ENCODE assay signal across 1 cellular context in the genomic region with DNA sequence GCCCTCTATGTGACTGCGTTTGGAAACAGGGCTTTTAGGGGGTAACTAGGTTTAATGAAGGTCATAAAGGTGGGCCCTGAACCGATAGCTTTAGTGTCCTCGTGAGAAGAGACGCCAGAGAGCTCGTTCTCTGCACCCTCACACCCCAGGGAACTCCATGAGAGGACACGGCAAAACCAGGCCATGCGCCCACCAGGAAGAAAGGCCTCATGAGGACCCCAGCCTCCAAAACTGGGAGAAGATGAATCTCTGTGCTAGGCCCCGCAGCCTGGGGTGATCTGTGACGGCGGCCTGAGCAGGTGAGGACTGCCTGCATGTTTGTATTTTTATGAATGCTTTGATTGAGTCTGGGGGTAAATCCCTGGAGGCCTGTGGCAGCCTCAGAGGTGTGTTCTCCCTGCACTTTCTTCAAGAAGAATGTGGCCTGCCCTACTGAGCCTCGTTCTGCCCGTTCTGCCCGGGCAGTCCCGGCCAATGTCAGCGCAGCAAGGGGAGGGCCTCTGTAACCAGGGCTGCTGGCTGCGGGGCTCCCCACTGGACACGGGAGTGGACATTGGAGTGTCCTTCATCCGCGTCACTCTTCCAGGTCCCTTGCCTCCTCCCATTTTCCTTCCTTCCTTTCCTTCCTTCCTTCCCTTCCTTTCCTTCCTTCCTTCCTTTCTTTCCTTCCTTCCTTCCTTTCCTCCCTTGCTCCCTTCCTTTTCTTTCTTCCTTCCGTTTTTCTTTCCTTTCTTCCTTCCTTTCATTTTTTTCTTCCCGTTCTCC.
TF ChIP-seq lines count a peak whose summit lies in the region.

No MANE protein-coding gene starts in this region.

TF ChIP-seq in K562, 482 proteins besides CTCF, POLR2A, EP300 and RAD21 (continues in another document):
- 0 out of 2 replicates have a peak, but pooled peaks have one; percentile 30 for TF ChIP-seq HLTF (IDR thresholded peaks at IDR 0.05)
- TF ChIP-seq ZC3H11A (IDR thresholded peaks at IDR 0.05; ENCODE audit: low read depth, low read length) = no peak
- TF ChIP-seq, protein P1, sequence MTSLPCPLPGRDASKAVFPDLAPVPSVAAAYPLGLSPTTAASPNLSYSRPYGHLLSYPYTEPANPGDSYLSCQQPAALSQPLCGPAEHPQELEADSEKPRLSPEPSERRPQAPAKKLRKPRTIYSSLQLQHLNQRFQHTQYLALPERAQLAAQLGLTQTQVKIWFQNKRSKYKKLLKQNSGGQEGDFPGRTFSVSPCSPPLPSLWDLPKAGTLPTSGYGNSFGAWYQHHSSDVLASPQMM (CRISPR knock-in tag; IDR thresholded peaks at IDR 0.05) = no peak
- TF ChIP-seq, protein P2, sequence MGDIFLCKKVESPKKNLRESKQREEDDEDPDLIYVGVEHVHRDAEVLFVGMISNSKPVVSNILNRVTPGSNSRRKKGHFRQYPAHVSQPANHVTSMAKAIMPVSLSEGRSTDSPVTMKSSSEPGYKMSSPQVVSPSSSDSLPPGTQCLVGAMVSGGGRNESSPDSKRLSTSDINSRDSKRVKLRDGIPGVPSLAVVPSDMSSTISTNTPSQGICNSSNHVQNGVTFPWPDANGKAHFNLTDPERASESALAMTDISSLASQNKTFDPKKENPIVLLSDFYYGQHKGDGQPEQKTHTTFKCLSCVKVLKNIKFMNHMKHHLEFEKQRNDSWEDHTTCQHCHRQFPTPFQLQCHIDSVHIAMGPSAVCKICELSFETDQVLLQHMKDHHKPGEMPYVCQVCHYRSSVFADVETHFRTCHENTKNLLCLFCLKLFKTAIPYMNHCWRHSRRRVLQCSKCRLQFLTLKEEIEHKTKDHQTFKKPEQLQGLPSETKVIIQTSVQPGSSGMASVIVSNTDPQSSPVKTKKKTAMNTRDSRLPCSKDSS (IDR thresholded peaks at IDR 0.05; ENCODE audit: low read depth, partially characterized antibody) = peak; percentile 39
- TF ChIP-seq, protein P3, sequence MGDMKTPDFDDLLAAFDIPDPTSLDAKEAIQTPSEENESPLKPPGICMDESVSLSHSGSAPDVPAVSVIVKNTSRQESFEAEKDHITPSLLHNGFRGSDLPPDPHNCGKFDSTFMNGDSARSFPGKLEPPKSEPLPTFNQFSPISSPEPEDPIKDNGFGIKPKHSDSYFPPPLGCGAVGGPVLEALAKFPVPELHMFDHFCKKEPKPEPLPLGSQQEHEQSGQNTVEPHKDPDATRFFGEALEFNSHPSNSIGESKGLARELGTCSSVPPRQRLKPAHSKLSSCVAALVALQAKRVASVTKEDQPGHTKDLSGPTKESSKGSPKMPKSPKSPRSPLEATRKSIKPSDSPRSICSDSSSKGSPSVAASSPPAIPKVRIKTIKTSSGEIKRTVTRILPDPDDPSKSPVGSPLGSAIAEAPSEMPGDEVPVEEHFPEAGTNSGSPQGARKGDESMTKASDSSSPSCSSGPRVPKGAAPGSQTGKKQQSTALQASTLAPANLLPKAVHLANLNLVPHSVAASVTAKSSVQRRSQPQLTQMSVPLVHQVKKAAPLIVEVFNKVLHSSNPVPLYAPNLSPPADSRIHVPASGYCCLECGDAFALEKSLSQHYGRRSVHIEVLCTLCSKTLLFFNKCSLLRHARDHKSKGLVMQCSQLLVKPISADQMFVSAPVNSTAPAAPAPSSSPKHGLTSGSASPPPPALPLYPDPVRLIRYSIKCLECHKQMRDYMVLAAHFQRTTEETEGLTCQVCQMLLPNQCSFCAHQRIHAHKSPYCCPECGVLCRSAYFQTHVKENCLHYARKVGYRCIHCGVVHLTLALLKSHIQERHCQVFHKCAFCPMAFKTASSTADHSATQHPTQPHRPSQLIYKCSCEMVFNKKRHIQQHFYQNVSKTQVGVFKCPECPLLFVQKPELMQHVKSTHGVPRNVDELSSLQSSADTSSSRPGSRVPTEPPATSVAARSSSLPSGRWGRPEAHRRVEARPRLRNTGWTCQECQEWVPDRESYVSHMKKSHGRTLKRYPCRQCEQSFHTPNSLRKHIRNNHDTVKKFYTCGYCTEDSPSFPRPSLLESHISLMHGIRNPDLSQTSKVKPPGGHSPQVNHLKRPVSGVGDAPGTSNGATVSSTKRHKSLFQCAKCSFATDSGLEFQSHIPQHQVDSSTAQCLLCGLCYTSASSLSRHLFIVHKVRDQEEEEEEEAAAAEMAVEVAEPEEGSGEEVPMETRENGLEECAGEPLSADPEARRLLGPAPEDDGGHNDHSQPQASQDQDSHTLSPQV (IDR thresholded peaks at IDR 0.05) = peak; percentile 41
- TF ChIP-seq SMARCA5 (IDR thresholded peaks at IDR 0.05) = no peak
- TF ChIP-seq, protein P4, sequence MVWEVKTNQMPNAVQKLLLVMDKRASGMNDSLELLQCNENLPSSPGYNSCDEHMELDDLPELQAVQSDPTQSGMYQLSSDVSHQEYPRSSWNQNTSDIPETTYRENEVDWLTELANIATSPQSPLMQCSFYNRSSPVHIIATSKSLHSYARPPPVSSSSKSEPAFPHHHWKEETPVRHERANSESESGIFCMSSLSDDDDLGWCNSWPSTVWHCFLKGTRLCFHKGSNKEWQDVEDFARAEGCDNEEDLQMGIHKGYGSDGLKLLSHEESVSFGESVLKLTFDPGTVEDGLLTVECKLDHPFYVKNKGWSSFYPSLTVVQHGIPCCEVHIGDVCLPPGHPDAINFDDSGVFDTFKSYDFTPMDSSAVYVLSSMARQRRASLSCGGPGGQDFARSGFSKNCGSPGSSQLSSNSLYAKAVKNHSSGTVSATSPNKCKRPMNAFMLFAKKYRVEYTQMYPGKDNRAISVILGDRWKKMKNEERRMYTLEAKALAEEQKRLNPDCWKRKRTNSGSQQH (CRISPR knock-in tag; IDR thresholded peaks at IDR 0.05) = 0 out of 2 replicates have a peak, but pooled peaks have one; percentile 53
- TF ChIP-seq NCOR1 (IDR thresholded peaks at IDR 0.05) = no peak
- TF ChIP-seq, protein P5, sequence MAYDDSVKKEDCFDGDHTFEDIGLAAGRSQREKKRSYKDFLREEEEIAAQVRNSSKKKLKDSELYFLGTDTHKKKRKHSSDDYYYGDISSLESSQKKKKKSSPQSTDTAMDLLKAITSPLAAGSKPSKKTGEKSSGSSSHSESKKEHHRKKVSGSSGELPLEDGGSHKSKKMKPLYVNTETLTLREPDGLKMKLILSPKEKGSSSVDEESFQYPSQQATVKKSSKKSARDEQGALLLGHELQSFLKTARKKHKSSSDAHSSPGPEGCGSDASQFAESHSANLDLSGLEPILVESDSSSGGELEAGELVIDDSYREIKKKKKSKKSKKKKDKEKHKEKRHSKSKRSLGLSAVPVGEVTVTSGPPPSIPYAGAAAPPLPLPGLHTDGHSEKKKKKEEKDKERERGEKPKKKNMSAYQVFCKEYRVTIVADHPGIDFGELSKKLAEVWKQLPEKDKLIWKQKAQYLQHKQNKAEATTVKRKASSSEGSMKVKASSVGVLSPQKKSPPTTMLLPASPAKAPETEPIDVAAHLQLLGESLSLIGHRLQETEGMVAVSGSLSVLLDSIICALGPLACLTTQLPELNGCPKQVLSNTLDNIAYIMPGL (CRISPR knock-in tag; IDR thresholded peaks at IDR 0.05) = no peak
- TF ChIP-seq POLR2H (tag; IDR thresholded peaks at IDR 0.05; ENCODE audit: low read depth) = no peak
- TF ChIP-seq, protein P6, sequence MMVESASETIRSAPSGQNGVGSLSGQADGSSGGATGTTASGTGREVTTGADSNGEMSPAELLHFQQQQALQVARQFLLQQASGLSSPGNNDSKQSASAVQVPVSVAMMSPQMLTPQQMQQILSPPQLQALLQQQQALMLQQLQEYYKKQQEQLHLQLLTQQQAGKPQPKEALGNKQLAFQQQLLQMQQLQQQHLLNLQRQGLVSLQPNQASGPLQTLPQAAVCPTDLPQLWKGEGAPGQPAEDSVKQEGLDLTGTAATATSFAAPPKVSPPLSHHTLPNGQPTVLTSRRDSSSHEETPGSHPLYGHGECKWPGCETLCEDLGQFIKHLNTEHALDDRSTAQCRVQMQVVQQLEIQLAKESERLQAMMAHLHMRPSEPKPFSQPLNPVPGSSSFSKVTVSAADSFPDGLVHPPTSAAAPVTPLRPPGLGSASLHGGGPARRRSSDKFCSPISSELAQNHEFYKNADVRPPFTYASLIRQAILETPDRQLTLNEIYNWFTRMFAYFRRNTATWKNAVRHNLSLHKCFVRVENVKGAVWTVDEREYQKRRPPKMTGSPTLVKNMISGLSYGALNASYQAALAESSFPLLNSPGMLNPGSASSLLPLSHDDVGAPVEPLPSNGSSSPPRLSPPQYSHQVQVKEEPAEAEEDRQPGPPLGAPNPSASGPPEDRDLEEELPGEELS (CRISPR knock-in tag; IDR thresholded peaks at IDR 0.05; ENCODE audit: borderline replicate concordance) = no peak
- TF ChIP-seq DNMT1 (IDR thresholded peaks at IDR 0.05) = no peak
- no peak for TF ChIP-seq SMARCC2 (IDR thresholded peaks at IDR 0.05; ENCODE audit: low read depth)
- TF ChIP-seq HMG20B (CRISPR knock-in tag; IDR thresholded peaks at IDR 0.05) = no peak
- no peak; the same call in 1 of the 2 replicates for TF ChIP-seq PTRF (tag; IDR thresholded peaks at IDR 0.05)
- 0 out of 2 replicates have a peak, but pooled peaks have one; percentile 9 for TF ChIP-seq ZFX (CRISPR knock-in tag; IDR thresholded peaks at IDR 0.05)
- TF ChIP-seq, protein P7, sequence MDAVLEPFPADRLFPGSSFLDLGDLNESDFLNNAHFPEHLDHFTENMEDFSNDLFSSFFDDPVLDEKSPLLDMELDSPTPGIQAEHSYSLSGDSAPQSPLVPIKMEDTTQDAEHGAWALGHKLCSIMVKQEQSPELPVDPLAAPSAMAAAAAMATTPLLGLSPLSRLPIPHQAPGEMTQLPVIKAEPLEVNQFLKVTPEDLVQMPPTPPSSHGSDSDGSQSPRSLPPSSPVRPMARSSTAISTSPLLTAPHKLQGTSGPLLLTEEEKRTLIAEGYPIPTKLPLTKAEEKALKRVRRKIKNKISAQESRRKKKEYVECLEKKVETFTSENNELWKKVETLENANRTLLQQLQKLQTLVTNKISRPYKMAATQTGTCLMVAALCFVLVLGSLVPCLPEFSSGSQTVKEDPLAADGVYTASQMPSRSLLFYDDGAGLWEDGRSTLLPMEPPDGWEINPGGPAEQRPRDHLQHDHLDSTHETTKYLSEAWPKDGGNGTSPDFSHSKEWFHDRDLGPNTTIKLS (IDR thresholded peaks at IDR 0.05; ENCODE audit: borderline replicate concordance, low read depth) = no peak
- TF ChIP-seq SIRT6 (IDR thresholded peaks at IDR 0.05; ENCODE audit: low read depth, low read length) = no peak
- TF ChIP-seq ZNF445 (CRISPR knock-in tag; IDR thresholded peaks at IDR 0.05; ENCODE audit: low read depth) = no peak
- no peak for TF ChIP-seq ZNF133 (CRISPR knock-in tag; IDR thresholded peaks at IDR 0.05)
- TF ChIP-seq CREBBP (IDR thresholded peaks at IDR 0.05; ENCODE audit: low read depth, low read length) = no peak
- TF ChIP-seq, protein P8, sequence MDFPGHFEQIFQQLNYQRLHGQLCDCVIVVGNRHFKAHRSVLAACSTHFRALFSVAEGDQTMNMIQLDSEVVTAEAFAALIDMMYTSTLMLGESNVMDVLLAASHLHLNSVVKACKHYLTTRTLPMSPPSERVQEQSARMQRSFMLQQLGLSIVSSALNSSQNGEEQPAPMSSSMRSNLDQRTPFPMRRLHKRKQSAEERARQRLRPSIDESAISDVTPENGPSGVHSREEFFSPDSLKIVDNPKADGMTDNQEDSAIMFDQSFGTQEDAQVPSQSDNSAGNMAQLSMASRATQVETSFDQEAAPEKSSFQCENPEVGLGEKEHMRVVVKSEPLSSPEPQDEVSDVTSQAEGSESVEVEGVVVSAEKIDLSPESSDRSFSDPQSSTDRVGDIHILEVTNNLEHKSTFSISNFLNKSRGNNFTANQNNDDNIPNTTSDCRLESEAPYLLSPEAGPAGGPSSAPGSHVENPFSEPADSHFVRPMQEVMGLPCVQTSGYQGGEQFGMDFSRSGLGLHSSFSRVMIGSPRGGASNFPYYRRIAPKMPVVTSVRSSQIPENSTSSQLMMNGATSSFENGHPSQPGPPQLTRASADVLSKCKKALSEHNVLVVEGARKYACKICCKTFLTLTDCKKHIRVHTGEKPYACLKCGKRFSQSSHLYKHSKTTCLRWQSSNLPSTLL (IDR thresholded peaks at IDR 0.05) = peak; percentile 57; the same call in 1 of the 2 replicates
- TF ChIP-seq, protein P9, sequence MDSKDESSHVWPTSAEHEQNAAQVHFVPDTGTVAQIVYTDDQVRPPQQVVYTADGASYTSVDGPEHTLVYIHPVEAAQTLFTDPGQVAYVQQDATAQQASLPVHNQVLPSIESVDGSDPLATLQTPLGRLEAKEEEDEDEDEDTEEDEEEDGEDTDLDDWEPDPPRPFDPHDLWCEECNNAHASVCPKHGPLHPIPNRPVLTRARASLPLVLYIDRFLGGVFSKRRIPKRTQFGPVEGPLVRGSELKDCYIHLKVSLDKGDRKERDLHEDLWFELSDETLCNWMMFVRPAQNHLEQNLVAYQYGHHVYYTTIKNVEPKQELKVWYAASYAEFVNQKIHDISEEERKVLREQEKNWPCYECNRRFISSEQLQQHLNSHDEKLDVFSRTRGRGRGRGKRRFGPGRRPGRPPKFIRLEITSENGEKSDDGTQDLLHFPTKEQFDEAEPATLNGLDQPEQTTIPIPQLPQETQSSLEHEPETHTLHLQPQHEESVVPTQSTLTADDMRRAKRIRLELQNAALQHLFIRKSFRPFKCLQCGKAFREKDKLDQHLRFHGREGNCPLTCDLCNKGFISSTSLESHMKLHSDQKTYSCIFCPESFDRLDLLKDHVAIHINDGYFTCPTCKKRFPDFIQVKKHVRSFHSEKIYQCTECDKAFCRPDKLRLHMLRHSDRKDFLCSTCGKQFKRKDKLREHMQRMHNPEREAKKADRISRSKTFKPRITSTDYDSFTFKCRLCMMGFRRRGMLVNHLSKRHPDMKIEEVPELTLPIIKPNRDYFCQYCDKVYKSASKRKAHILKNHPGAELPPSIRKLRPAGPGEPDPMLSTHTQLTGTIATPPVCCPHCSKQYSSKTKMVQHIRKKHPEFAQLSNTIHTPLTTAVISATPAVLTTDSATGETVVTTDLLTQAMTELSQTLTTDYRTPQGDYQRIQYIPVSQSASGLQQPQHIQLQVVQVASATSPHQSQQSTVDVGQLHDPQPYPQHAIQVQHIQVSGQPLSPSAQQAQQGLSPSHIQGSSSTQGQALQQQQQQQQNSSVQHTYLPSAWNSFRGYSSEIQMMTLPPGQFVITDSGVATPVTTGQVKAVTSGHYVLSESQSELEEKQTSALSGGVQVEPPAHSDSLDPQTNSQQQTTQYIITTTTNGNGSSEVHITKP (IDR thresholded peaks at IDR 0.05; ENCODE audit: partially characterized antibody) = no peak
- TF ChIP-seq ZNF764 (CRISPR knock-in tag; IDR thresholded peaks at IDR 0.05; ENCODE audit: low read depth) = no peak
- TF ChIP-seq ZNF785 (CRISPR knock-in tag; IDR thresholded peaks at IDR 0.05) = no peak
- TF ChIP-seq, protein P10, sequence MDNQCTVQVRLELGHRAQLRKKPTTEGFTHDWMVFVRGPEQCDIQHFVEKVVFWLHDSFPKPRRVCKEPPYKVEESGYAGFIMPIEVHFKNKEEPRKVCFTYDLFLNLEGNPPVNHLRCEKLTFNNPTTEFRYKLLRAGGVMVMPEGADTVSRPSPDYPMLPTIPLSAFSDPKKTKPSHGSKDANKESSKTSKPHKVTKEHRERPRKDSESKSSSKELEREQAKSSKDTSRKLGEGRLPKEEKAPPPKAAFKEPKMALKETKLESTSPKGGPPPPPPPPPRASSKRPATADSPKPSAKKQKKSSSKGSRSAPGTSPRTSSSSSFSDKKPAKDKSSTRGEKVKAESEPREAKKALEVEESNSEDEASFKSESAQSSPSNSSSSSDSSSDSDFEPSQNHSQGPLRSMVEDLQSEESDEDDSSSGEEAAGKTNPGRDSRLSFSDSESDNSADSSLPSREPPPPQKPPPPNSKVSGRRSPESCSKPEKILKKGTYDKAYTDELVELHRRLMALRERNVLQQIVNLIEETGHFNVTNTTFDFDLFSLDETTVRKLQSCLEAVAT (IDR thresholded peaks at IDR 0.05) = peak; percentile 34 to 75; a peak in 2 of 4 replicates
- no peak for TF ChIP-seq RBM34 (IDR thresholded peaks at IDR 0.05; ENCODE audit: borderline replicate concordance, insufficient read depth, low read length)
- TF ChIP-seq NFE2L1 (tag; IDR thresholded peaks at IDR 0.05; ENCODE audit: borderline replicate concordance, low read depth) = no peak
- TF ChIP-seq NONO (IDR thresholded peaks at IDR 0.05; ENCODE audit: low read depth in 2 of 2, low read length in 1 of 2) = no peak
- no peak for TF ChIP-seq ZNF121 (CRISPR knock-in tag; conservative IDR thresholded peaks at IDR 0.05)
- TF ChIP-seq NCOA6 (IDR thresholded peaks at IDR 0.05) = no peak
- TF ChIP-seq FOSL1 (tag; conservative IDR thresholded peaks at IDR 0.05) = no peak
